In the genomic region with DNA sequence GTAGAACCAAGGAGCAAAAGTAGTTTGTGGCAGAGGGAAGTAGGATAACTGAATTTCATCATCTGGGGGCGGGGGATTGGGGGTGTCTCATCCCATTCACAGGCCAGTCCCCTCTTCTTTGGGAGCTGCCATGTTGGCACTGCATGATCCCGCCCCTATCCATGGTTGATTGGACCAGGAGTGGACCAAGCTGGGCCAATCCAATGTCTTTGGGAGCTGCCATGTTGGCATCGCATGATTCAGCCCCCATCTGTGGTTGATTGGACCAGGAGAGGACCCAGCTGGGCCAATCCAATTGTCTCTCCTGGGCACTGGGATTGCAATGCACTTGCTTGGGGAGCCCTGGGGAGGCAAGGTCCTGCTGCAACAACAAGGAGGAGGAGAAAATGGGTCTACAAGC, we compare ENCODE assay signal across 15 cellular contexts. TPM values are rescaled to one million over a fixed set of nuclear protein-coding genes. Genes with fewer than 3 reads are reported as not detected.
"Had no signal": no experiment of that assay in that cellular context is flagged by ENCODE, and none has a peak within 500 bp of the region (broad histone marks: within the 10 kb centered on the region; RNA-seq: fewer than 3 reads in every experiment).

No MANE protein-coding gene starts in this region.

- H3K36me3 ChIP-seq: heart left ventricle had no signal

- H3K27ac ChIP-seq: heart left ventricle had no signal

- H3K9me3 Mint-ChIP-seq: dendritic cell treated with granulocyte-macrophage colony-stimulating factor and Interleukin-4, amounts not matched to agents 40 ng/mL and 50 ng/mL, for 4 days; effector memory CD8-positive, alpha-beta T cell had no signal

- H3K4me3 ChIP-seq: heart left ventricle, mucosa of descending colon had no signal

- H3K9me3 ChIP-seq: mucosa of descending colon had no signal

- H3K27ac Mint-ChIP-seq: dendritic cell treated with granulocyte-macrophage colony-stimulating factor and Interleukin-4, amounts not matched to agents 40 ng/mL and 50 ng/mL, for 4 days; effector memory CD8-positive, alpha-beta T cell; naive thymus-derived CD8-positive, alpha-beta T cell had no signal

- DNase-seq: effector memory CD8-positive, alpha-beta T cell; erythroblast; foreskin melanocyte; heart left ventricle; hippocampal formation; left colon; mucosa of descending colon; naive thymus-derived CD8-positive, alpha-beta T cell; small intestine; stimulated activated CD4-positive, alpha-beta T cell treated with anti-CD3 and anti-CD28 coated beads, Interleukin-12 subunit alpha, Interleukin-12 subunit beta, amount 100 ng/mL, for 4 hours; stimulated activated CD4-positive, alpha-beta T cell treated with anti-CD3 and anti-CD28 coated beads, Interleukin-2, amount 100 ng/mL, for 48 hours; stimulated activated naive CD4-positive, alpha-beta T cell treated with Interleukin-2 at 50 U/mL for 16 hours; trophoblast cell had no signal

- H3K4me3 Mint-ChIP-seq: dendritic cell treated with granulocyte-macrophage colony-stimulating factor and Interleukin-4, amounts not matched to agents 40 ng/mL and 50 ng/mL, for 4 days; effector memory CD8-positive, alpha-beta T cell; naive thymus-derived CD8-positive, alpha-beta T cell had no signal

- H3K4me1 Mint-ChIP-seq: naive thymus-derived CD8-positive, alpha-beta T cell had no signal

- ATAC-seq: effector memory CD8-positive, alpha-beta T cell; heart left ventricle; left colon; mucosa of descending colon; naive thymus-derived CD8-positive, alpha-beta T cell had no signal

- H3K36me3 Mint-ChIP-seq: naive thymus-derived CD8-positive, alpha-beta T cell had no signal

RNA-seq across cellular contexts. Expression of gene ALPL, which starts 12.3 kb away (rescaled TPM):
- total RNA-seq: lung microvascular endothelial cell; naive thymus-derived CD8-positive, alpha-beta T cell had no signal
- polyA plus RNA-seq: naive thymus-derived CD8-positive, alpha-beta T cell had no signal
